In genomic region chr18:12946549-12947354, GRCh38 we compare ENCODE assay signal across 1 cellular context.
TF ChIP-seq lines count a peak whose summit lies in the region.

No MANE protein-coding gene starts in this region.

TF ChIP-seq in HepG2, 621 proteins besides CTCF, POLR2A, EP300 and RAD21 (continued from another document):
- TF ChIP-seq MLX (CRISPR knock-in tag; IDR thresholded peaks at IDR 0.05), result 0 out of 2 replicates have a peak, but pooled peaks have one; percentile 23
- TF ChIP-seq ZBTB26 (CRISPR knock-in tag; IDR thresholded peaks at IDR 0.05; ENCODE audit: borderline replicate concordance), result peak; percentile 49; the same call in 1 of the 2 replicates
- TF ChIP-seq ZNF350 (CRISPR knock-in tag; IDR thresholded peaks at IDR 0.05; ENCODE audit: borderline replicate concordance, low read depth), result no peak
